ENCODE assay signal across 16 cellular contexts in genomic region chr11:62461740-62462522, GRCh38. TPM values are rescaled to one million over a fixed set of nuclear protein-coding genes. Genes with fewer than 3 reads are reported as not detected.
A peak's percentile ranks its signal among the peaks of the same experiment; 100 is the strongest.
DNase-seq lines count a peak whose midpoint lies in the region; ATAC-seq, FAIRE-seq and TF ChIP-seq lines count a peak whose summit lies in the region.
"Had no signal": no experiment of that assay in that cellular context is flagged by ENCODE, and none has a peak within 500 bp of the region (broad histone marks: within the 10 kb centered on the region; RNA-seq: fewer than 3 reads in every experiment).

No MANE protein-coding gene starts in this region.

- no peaks in the 10 kb centered on the region for H3K27me3 Mint-ChIP-seq in CD8-positive, alpha-beta memory T cell
- peaks cover 10% of the 10 kb centered on the region for H3K27me3 Mint-ChIP-seq in astrocyte (ENCODE audit: low read depth, unreplicated experiment)
- no peaks in the 10 kb centered on the region for H3K27me3 Mint-ChIP-seq in mesothelial cell of epicardium (ENCODE audit: low read depth)

- no peaks in the 10 kb centered on the region for H3K9me3 ChIP-seq in CD8-positive, alpha-beta memory T cell (ENCODE audit: low read length)
- H3K9me3 ChIP-seq in astrocyte (ENCODE audit: insufficient read depth, low read depth, low read length) (no peaks in the 10 kb centered on the region), psoas muscle (no peaks in the 10 kb centered on the region)
- H3K9me3 ChIP-seq: BLaER1 treated with 17β-estradiol and CSF1 and Interleukin-3, amounts not matched to agents 10 nM and 100 nM; heart right ventricle had no signal

- H2AFZ ChIP-seq in astrocyte (ENCODE audit: low read depth, low read length) = peak overlapping the region; percentile 44

- no peaks in the 10 kb centered on the region for H3K9me3 Mint-ChIP-seq in CD8-positive, alpha-beta memory T cell
- H3K9me3 Mint-ChIP-seq in astrocyte (ENCODE audit: unreplicated experiment) (no peaks in the 10 kb centered on the region), mesothelial cell of epicardium (no peaks in the 10 kb centered on the region)

- no peak overlapping the region for H3K4me3 Mint-ChIP-seq in CD8-positive, alpha-beta memory T cell
- H3K4me3 Mint-ChIP-seq in astrocyte (ENCODE audit: unreplicated experiment) = no peak overlapping the region
- H3K4me3 Mint-ChIP-seq in mesothelial cell of epicardium = no peak overlapping the region

- H4K20me1 ChIP-seq in astrocyte (ENCODE audit: insufficient read depth, low read length) = no peaks in the 10 kb centered on the region
- H4K20me1 ChIP-seq: BLaER1 treated with 17β-estradiol and CSF1 and Interleukin-3, amounts not matched to agents 10 nM and 100 nM had no signal

- FAIRE-seq in astrocyte (lab: Jason Lieb, UNC) = peak; percentile 58

- no peaks in the 10 kb centered on the region for H3K79me2 ChIP-seq in astrocyte (ENCODE audit: insufficient read depth, low read length)

- no peaks in the 10 kb centered on the region for H3K27me3 ChIP-seq in CD8-positive, alpha-beta memory T cell (ENCODE audit: insufficient read depth, low read length, poor library complexity, severe bottlenecking)
- H3K27me3 ChIP-seq in astrocyte (ENCODE audit: insufficient read depth, low read length) = no peaks in the 10 kb centered on the region
- no peaks in the 10 kb centered on the region for H3K27me3 ChIP-seq in psoas muscle (ENCODE audit: insufficient read depth in 3 of 3, low read length in 2 of 3)
- H3K27me3 ChIP-seq: BLaER1 treated with 17β-estradiol and CSF1 and Interleukin-3, amounts not matched to agents 10 nM and 100 nM; heart right ventricle had no signal

- H3K4me1 ChIP-seq in CD8-positive, alpha-beta memory T cell (ENCODE audit: insufficient read depth, low read length) = no peaks in the 10 kb centered on the region
- H3K4me1 ChIP-seq in astrocyte (ENCODE audit: insufficient read depth, low read length) (peaks cover 12% of the 10 kb centered on the region), psoas muscle (no peaks in the 10 kb centered on the region)

- H3K36me3 Mint-ChIP-seq in CD8-positive, alpha-beta memory T cell = peaks cover 0 to 2% (median 0%) of the 10 kb centered on the region in 3 donors
- H3K36me3 Mint-ChIP-seq in astrocyte (ENCODE audit: low read depth, unreplicated experiment) (no peaks in the 10 kb centered on the region), mesothelial cell of epicardium (no peaks in the 10 kb centered on the region)

- POLR2A ChIA-PET in CD8-positive, alpha-beta memory T cell (lab: Charles Lee) = no interaction called here

- H3K27ac Mint-ChIP-seq in CD8-positive, alpha-beta memory T cell = peak overlapping the region in 1 of 8 donors; percentile 14
- H3K27ac Mint-ChIP-seq in astrocyte (ENCODE audit: unreplicated experiment) = no peak overlapping the region
- H3K27ac Mint-ChIP-seq in mesothelial cell of epicardium = peak overlapping the region; percentile 54

- WGBS in psoas muscle, 3 donors = 79 to 85% (median 81%) methylated on average over 15 of the region's 15 CpGs

- no peak for ATAC-seq in psoas muscle
- ATAC-seq in HG03045 (IDR thresholded peaks at IDR 0.05; ENCODE audit: unreplicated experiment) = no peak
- ATAC-seq in HG03439 (IDR thresholded peaks at IDR 0.05; ENCODE audit: unreplicated experiment) = no peak
- ATAC-seq in GM18520 (IDR thresholded peaks at IDR 0.05; ENCODE audit: unreplicated experiment) = no peak
- ATAC-seq: heart right ventricle had no signal

- H3K36me3 ChIP-seq in CD8-positive, alpha-beta memory T cell (ENCODE audit: insufficient read depth, low read length) = no peaks in the 10 kb centered on the region
- H3K36me3 ChIP-seq in astrocyte (ENCODE audit: insufficient read depth, low read length) (no peaks in the 10 kb centered on the region), psoas muscle (ENCODE audit: insufficient read depth in 1 of 2, low read depth in 1 of 2) (no peaks in the 10 kb centered on the region)
- H3K36me3 ChIP-seq: BLaER1 treated with 17β-estradiol and CSF1 and Interleukin-3, amounts not matched to agents 10 nM and 100 nM; heart right ventricle had no signal

- no peak overlapping the region for H3K9ac ChIP-seq in astrocyte (ENCODE audit: low read length)

- peak overlapping the region; percentile 31 for H3K4me2 ChIP-seq in astrocyte (ENCODE audit: low read length)

- CTCF ChIA-PET in CD8-positive, alpha-beta memory T cell (lab: Charles Lee) = interaction anchor here (0.7 to 1.8 kb wide), 3 partner anchors 33 to 445 kb away, joined by 3 to 6 read pairs (median 3); no protein-coding TSS in a partner anchor

- intact Hi-C loops in psoas muscle (cut with DNase I) = no loop called here

- H3K27ac ChIP-seq in CD8-positive, alpha-beta memory T cell (ENCODE audit: low read depth, low read length) = peak overlapping the region; percentile 48
- H3K27ac ChIP-seq in astrocyte (ENCODE audit: low read depth, low read length) (no peak overlapping the region), psoas muscle (no peak overlapping the region)
- H3K27ac ChIP-seq: heart right ventricle had no signal

- H3K4me3 ChIP-seq in CD8-positive, alpha-beta memory T cell (ENCODE audit: low read length) = no peak overlapping the region
- no peak overlapping the region for H3K4me3 ChIP-seq in astrocyte (ENCODE audit: insufficient read depth, low read depth, low read length)
- no peak overlapping the region for H3K4me3 ChIP-seq in psoas muscle
- H3K4me3 ChIP-seq: BLaER1 treated with 17β-estradiol and CSF1 and Interleukin-3, amounts not matched to agents 10 nM and 100 nM; heart right ventricle had no signal

- H3K4me1 Mint-ChIP-seq in CD8-positive, alpha-beta memory T cell = peaks cover 0 to 4% (median 4%) of the 10 kb centered on the region in 3 donors
- H3K4me1 Mint-ChIP-seq in astrocyte (ENCODE audit: low read depth, unreplicated experiment) (peaks cover 2% of the 10 kb centered on the region), mesothelial cell of epicardium (peaks cover 14% of the 10 kb centered on the region)

- no peak for DNase-seq in CD8-positive, alpha-beta memory T cell
- DNase-seq in LHCN-M2 (ENCODE audit: low read depth) = peak; percentile 81
- peak; percentile 73 for DNase-seq in astrocyte (ENCODE audit: low read depth)
- no peak for DNase-seq in mesothelial cell of epicardium (ENCODE audit: low spot score in 2 of 2, unreplicated experiment in 2 of 2)
- no peak for DNase-seq in psoas muscle
- DNase-seq: activated T-cell treated with anti-CD3 and anti-CD28 coated beads for 4 hours; cerebellar nuclear complex; heart right ventricle; NCI-H524 treated with DMSO at 0.1 percent for 48 hours; stimulated activated naive CD4-positive, alpha-beta T cell; T1000 had no signal

- TF ChIP-seq CTCF in astrocyte (IDR thresholded peaks at IDR 0.05; ENCODE audit: insufficient read depth, low read depth, low read length) (no peak), mesothelial cell of epicardium (IDR thresholded peaks at IDR 0.05; ENCODE audit: unreplicated experiment) (no peak), psoas muscle (IDR thresholded peaks at IDR 0.05) (no peak)

RNA-seq across cellular contexts. Expression of gene SCGB1A1, which starts 43.1 kb away (rescaled TPM):
- not detected for total RNA-seq in CD8-positive, alpha-beta memory T cell
- polyA plus RNA-seq in CD8-positive, alpha-beta memory T cell = not detected
- total RNA-seq in LHCN-M2 (2014; rRNA removed) (not detected in 2 replicates), astrocyte (not detected in 2 replicates), mesothelial cell of epicardium (not detected in 3 replicates), psoas muscle (not detected)
- not detected for polyA plus RNA-seq in LHCN-M2 (2012)
- polyA plus RNA-seq in psoas muscle = under 1 TPM in 1 of 3 donors, not detected in 2; 0.35 TPM
- total RNA-seq: heart right ventricle, mononuclear cell had no signal

Comparison
In these comparisons a context has a peak if more than half of its experiments do, and no peak if none do; other contexts are left out.
1. DNase-seq: peak in LHCN-M2 (single experiment) and astrocyte (single experiment); none in CD8-positive, alpha-beta memory T cell (0 of 5), mesothelial cell of epicardium (0 of 2) and psoas muscle (0 of 2).